21 cellular contexts compared by ENCODE assay signal in the genomic region with DNA sequence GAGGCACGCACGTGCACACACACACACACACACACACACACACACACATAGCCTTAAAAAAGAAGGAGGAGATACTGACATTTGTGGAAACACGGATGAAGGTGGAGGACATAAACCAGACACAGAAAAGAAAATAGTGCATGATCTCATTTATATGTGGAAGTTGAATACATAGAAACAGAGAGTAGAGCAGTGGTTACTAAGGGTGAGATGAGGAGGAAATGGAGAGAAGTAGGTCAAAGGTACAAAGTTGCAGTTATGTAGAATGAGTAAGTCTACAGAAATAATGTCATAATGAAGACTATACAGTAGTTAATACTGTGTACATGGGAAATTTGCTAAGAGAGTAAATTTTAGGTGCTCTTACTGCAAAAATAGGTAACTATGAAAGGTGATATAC.
A peak's percentile ranks its signal among the peaks of the same experiment; 100 is the strongest.
DNase-seq lines count a peak whose midpoint lies in the region; ATAC-seq and TF ChIP-seq lines count a peak whose summit lies in the region.
"Had no signal": no experiment of that assay in that cellular context is flagged by ENCODE, and none has a peak within 500 bp of the region (broad histone marks: within the 10 kb centered on the region; RNA-seq: fewer than 3 reads in every experiment).

No MANE protein-coding gene starts in this region.

- WGBS in prostate gland = 83% methylated on average over 3 of the region's 3 CpGs

- H3K27me3 ChIP-seq in prostate gland (replicated peaks; ENCODE audit: insufficient read depth) = no peaks in the 10 kb centered on the region
- H3K27me3 ChIP-seq: left lung, tibial nerve had no signal

- TF ChIP-seq POLR2A in prostate gland (IDR thresholded peaks at IDR 0.05) = no peak

- ATAC-seq in HG03439 (IDR thresholded peaks at IDR 0.05; ENCODE audit: unreplicated experiment) = no peak
- ATAC-seq: K562; left lung; stimulated activated memory B cell treated with anti-CD40 and anti-IgM and Interleukin-4, amounts not matched to agents 10 μg/mL and 1 μg/mL and 100 μg/mL, for 72 hours had no signal

- intact Hi-C loops in prostate gland (cut with DNase I) = no loop called here

- DNase-seq in NCI-H510A treated with DMSO at 0.1 percent for 48 hours (lab: John Stamatoyannopoulos, UW) = peak; percentile 4
- DNase-seq in NCI-H510A (lab: John Stamatoyannopoulos, UW) = no peak
- DNase-seq in NCI-H226 = peak; percentile 12
- peak; percentile 52 for DNase-seq in amniotic epithelial cell (ENCODE audit: low read depth)
- peak; percentile 25 for DNase-seq in renal cortical epithelial cell (ENCODE audit: low read depth)
- DNase-seq in prostate gland (ENCODE audit: low spot score) = no peak
- DNase-seq in putamen (ENCODE audit: low spot score) = no peak
- DNase-seq: activated CD4-positive, CD25-positive, alpha-beta regulatory T cell treated with anti-CD3 and anti-CD28 coated beads, Interleukin-2, amount 50 U/mL, for 72 hours; activated naive CD4-positive, alpha-beta T cell treated with anti-CD3 and anti-CD28 coated beads for 36 hours; CD4-positive, alpha-beta T cell; effector CD4-positive, alpha-beta T cell; EL; left lung; NCI-H1436 treated with DMSO at 0.1 percent for 48 hours had no signal

- no peak overlapping the region for H3K4me3 ChIP-seq in prostate gland
- H3K4me3 ChIP-seq: K562, left lung, tibial nerve had no signal

- no peak overlapping the region for H3K27ac ChIP-seq in prostate gland
- H3K27ac ChIP-seq: 22Rv1, left lung, parathyroid adenoma, RWPE1, tibial nerve had no signal

- no peaks in the 10 kb centered on the region for H3K4me1 ChIP-seq in prostate gland (replicated peaks)
- H3K4me1 ChIP-seq: left lung, parathyroid adenoma, tibial nerve had no signal

- no peak for TF ChIP-seq CTCF in prostate gland (IDR thresholded peaks at IDR 0.05)

- no peaks in the 10 kb centered on the region for H3K9me3 ChIP-seq in prostate gland

- no peaks in the 10 kb centered on the region for H3K36me3 ChIP-seq in prostate gland
- H3K36me3 ChIP-seq: left lung, tibial nerve had no signal

Comparison
In these comparisons a context has a peak if more than half of its experiments do, and no peak if none do; other contexts are left out.
1. DNase-seq: peak in NCI-H510A treated with DMSO at 0.1 percent for 48 hours (single experiment), NCI-H226 (single experiment), amniotic epithelial cell (single experiment) and renal cortical epithelial cell (single experiment); none in NCI-H510A (single experiment), prostate gland (single experiment) and putamen (single experiment).